Comparison of ENCODE assay signal across 2 cellular contexts in genomic region chr19:11256189-11256588, GRCh38.
TF ChIP-seq lines count a peak whose summit lies in the region.

No MANE protein-coding gene starts in this region.

TF ChIP-seq in SK-N-SH, 30 proteins besides CTCF, POLR2A, EP300 and RAD21 (continued from another document):
- TF ChIP-seq, protein P1, sequence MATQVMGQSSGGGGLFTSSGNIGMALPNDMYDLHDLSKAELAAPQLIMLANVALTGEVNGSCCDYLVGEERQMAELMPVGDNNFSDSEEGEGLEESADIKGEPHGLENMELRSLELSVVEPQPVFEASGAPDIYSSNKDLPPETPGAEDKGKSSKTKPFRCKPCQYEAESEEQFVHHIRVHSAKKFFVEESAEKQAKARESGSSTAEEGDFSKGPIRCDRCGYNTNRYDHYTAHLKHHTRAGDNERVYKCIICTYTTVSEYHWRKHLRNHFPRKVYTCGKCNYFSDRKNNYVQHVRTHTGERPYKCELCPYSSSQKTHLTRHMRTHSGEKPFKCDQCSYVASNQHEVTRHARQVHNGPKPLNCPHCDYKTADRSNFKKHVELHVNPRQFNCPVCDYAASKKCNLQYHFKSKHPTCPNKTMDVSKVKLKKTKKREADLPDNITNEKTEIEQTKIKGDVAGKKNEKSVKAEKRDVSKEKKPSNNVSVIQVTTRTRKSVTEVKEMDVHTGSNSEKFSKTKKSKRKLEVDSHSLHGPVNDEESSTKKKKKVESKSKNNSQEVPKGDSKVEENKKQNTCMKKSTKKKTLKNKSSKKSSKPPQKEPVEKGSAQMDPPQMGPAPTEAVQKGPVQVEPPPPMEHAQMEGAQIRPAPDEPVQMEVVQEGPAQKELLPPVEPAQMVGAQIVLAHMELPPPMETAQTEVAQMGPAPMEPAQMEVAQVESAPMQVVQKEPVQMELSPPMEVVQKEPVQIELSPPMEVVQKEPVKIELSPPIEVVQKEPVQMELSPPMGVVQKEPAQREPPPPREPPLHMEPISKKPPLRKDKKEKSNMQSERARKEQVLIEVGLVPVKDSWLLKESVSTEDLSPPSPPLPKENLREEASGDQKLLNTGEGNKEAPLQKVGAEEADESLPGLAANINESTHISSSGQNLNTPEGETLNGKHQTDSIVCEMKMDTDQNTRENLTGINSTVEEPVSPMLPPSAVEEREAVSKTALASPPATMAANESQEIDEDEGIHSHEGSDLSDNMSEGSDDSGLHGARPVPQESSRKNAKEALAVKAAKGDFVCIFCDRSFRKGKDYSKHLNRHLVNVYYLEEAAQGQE (IDR thresholded peaks at IDR 0.05; ENCODE audit: low read depth, low read length): no peak
- TF ChIP-seq, protein P2, sequence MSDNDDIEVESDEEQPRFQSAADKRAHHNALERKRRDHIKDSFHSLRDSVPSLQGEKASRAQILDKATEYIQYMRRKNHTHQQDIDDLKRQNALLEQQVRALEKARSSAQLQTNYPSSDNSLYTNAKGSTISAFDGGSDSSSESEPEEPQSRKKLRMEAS (IDR thresholded peaks at IDR 0.05; ENCODE audit: low read depth): no peak
- no peak for TF ChIP-seq TEAD4 (IDR thresholded peaks at IDR 0.05; ENCODE audit: borderline replicate concordance, insufficient read depth)
- no peak for TF ChIP-seq GATA2 (CRISPR knock-in tag; IDR thresholded peaks at IDR 0.05)
- no peak for TF ChIP-seq FOSL2 (IDR thresholded peaks at IDR 0.05; ENCODE audit: borderline replicate concordance, low read depth)
- no peak for TF ChIP-seq GABPA (IDR thresholded peaks at IDR 0.05; ENCODE audit: low read depth)
- no peak for TF ChIP-seq RCOR1 (IDR thresholded peaks at IDR 0.05; ENCODE audit: low read length)
- TF ChIP-seq TAF1 (IDR thresholded peaks at IDR 0.05; ENCODE audit: borderline replicate concordance, low read depth, low read length): no peak
- TF ChIP-seq YY1 (IDR thresholded peaks at IDR 0.05; ENCODE audit: low read depth): no peak
- no peak for TF ChIP-seq SIN3A (IDR thresholded peaks at IDR 0.05; ENCODE audit: borderline replicate concordance, low read depth, low read length)
- TF ChIP-seq SMC3 (IDR thresholded peaks at IDR 0.05; ENCODE audit: low read depth, low read length): no peak
- no peak for TF ChIP-seq RXRA (IDR thresholded peaks at IDR 0.05; ENCODE audit: borderline replicate concordance, low read depth)
- no peak for TF ChIP-seq MEF2A (IDR thresholded peaks at IDR 0.05; ENCODE audit: borderline replicate concordance, low read depth)
- TF ChIP-seq POLR2AphosphoS5 (IDR thresholded peaks at IDR 0.05; ENCODE audit: low read depth, low read length): no peak
- TF ChIP-seq NFIC (IDR thresholded peaks at IDR 0.05; ENCODE audit: borderline replicate concordance): no peak
- TF ChIP-seq TCF12 (IDR thresholded peaks at IDR 0.05): no peak
- no peak for TF ChIP-seq ELF1 (IDR thresholded peaks at IDR 0.05)
- no peak for TF ChIP-seq RFX5 (IDR thresholded peaks at IDR 0.05; ENCODE audit: low read length)

TF ChIP-seq in SK-N-SH treated with all-trans-retinoic acid at 6 μM for 48 hours, 23 proteins besides CTCF, POLR2A, EP300 and RAD21 (continued from another document):
- no peak for TF ChIP-seq RARB (CRISPR knock-in tag; IDR thresholded peaks at IDR 0.05)
- TF ChIP-seq TSHZ2 (CRISPR knock-in tag; IDR thresholded peaks at IDR 0.05): no peak
